10 cellular contexts compared by ENCODE assay signal in the genomic region with DNA sequence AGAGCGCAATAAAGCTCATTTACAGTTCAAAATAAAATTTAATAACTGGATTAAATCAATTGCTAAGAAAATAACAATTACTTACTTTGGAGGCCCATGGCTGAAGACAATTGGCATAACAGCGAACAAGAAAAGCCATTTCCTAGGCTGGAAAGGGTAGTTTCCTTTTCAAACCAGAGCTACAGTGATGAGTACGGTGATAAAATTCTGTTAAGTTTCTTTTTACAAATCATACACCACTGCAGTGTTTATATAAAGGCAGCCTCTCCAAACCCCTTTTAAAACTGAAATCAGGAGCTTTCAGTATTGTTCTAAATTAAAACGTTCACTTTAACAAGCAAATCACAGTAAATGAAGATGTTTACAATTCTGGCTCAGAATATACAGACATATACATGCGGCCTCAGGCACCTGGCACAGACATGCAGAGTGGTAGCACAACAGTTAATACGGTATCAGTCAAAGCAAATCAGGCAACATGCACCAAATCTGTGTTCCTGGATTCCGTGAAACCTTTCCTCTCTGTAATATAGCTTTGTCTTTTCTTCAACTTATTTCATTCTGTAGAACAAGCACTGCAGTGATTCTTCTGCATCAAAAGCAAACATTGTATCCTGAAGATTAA.
DNase-seq lines count a peak whose midpoint lies in the region; ATAC-seq and TF ChIP-seq lines count a peak whose summit lies in the region.
"Had no signal": no experiment of that assay in that cellular context is flagged by ENCODE, and none has a peak within 500 bp of the region (broad histone marks: within the 10 kb centered on the region; RNA-seq: fewer than 3 reads in every experiment).

No MANE protein-coding gene starts in this region.

- peak overlapping the region; percentile 72 for H3K27ac ChIP-seq in CD4-positive, alpha-beta memory T cell (ENCODE audit: low read depth, low read length)
- H3K27ac ChIP-seq in KOPT-K1 (ENCODE audit: low read depth, low read length, poor library complexity, severe bottlenecking) (peak overlapping the region; percentile 35), mucosa of rectum (ENCODE audit: low read depth in 2 of 2, low read length in 2 of 2) (no peak overlapping the region), H9 (ENCODE audit: insufficient read length, low read depth, low read length) (no peak overlapping the region)
- H3K27ac ChIP-seq: right lobe of liver had no signal

- no peaks in the 10 kb centered on the region for H3K27me3 Mint-ChIP-seq in CD4-positive, alpha-beta memory T cell
- no peaks in the 10 kb centered on the region for H3K27me3 Mint-ChIP-seq in H9 (ENCODE audit: low read depth)

- H3T11ph ChIP-seq in H9 (ENCODE audit: low read length) = no peak overlapping the region

- peaks cover 95% of the 10 kb centered on the region for H3K4me1 ChIP-seq in CD4-positive, alpha-beta memory T cell (ENCODE audit: insufficient read depth, low read length)
- H3K4me1 ChIP-seq in mucosa of rectum (ENCODE audit: control insufficient read depth in 2 of 2, insufficient read depth in 2 of 2, low read length in 2 of 2) (peaks cover 3% of the 10 kb centered on the region in 2 donors), H9 (ENCODE audit: insufficient read depth, low read length) (0 out of 2 replicates have a peak, but pooled peaks cover 1% of the 10 kb centered on the region)

- H3K36me3 Mint-ChIP-seq in CD4-positive, alpha-beta memory T cell = peaks cover 7 to 21% of the 10 kb centered on the region in 2 donors
- H3K36me3 Mint-ChIP-seq in H9 (ENCODE audit: insufficient read depth in 1 of 3, low read depth in 3 of 3) = no peaks in the 10 kb centered on the region

- H4K8ac ChIP-seq in H9 (replicated peaks; ENCODE audit: insufficient read length, low read depth, low read length) = no peak overlapping the region

- no peak overlapping the region for H3K14ac ChIP-seq in H9 (ENCODE audit: insufficient read depth, low read length)

- no peak overlapping the region for H3K4me2 ChIP-seq in H9 (ENCODE audit: insufficient read depth, insufficient read length, low read length)

- H3K23ac ChIP-seq in H9 (ENCODE audit: insufficient read length, low read depth, low read length) = no peak overlapping the region

- ATAC-seq in HG03442 (IDR thresholded peaks at IDR 0.05; ENCODE audit: unreplicated experiment) = no peak

- H4K91ac ChIP-seq in H9 (ENCODE audit: insufficient read length, low read depth, low read length) = no peak overlapping the region

- CTCF ChIA-PET in CD4-positive, alpha-beta memory T cell (lab: Charles Lee; ENCODE audit: partially characterized antibody) = interaction anchor here (0.6 to 6.1 kb wide), 12 partner anchors 9 to 266 kb away, joined by 3 to 38 read pairs (median 4); no protein-coding TSS in a partner anchor

- no peak overlapping the region for H4K5ac ChIP-seq in H9 (ENCODE audit: insufficient read length, low read depth, low read length)

- H3K4me1 Mint-ChIP-seq in CD4-positive, alpha-beta memory T cell = peaks cover 59 to 77% (median 67%) of the 10 kb centered on the region in 4 donors
- H3K4me1 Mint-ChIP-seq in H9 = peaks cover 4 to 5% of the 10 kb centered on the region in 2 experiments; a peak in 3 of 4 replicates

- peak overlapping the region in 1 of 2 donors; percentile 17 for H3K9ac ChIP-seq in mucosa of rectum (ENCODE audit: low read depth in 1 of 2, low read length in 2 of 2)
- H3K9ac ChIP-seq in H9 (ENCODE audit: extremely low read depth, insufficient read length, low read length) = no peak overlapping the region

- H3K36me3 ChIP-seq in CD4-positive, alpha-beta memory T cell (ENCODE audit: insufficient read depth, low read length) = no peaks in the 10 kb centered on the region
- H3K36me3 ChIP-seq in KOPT-K1 (ENCODE audit: insufficient read depth, low read length) (no peaks in the 10 kb centered on the region), mucosa of rectum (ENCODE audit: control insufficient read depth in 2 of 2, insufficient read depth in 2 of 2, low read length in 2 of 2) (no peaks in the 10 kb centered on the region), MG63 (peaks cover 4% of the 10 kb centered on the region; the same call in 1 of the 2 replicates)
- H3K36me3 ChIP-seq: right lobe of liver had no signal

- H3K9me3 Mint-ChIP-seq in CD4-positive, alpha-beta memory T cell = no peaks in the 10 kb centered on the region
- no peaks in the 10 kb centered on the region for H3K9me3 Mint-ChIP-seq in H9

- H2BK20ac ChIP-seq in H9 (ENCODE audit: low read depth, low read length, poor library complexity, severe bottlenecking) = no peak overlapping the region

- intact Hi-C loops in CD4-positive, alpha-beta memory T cell (cut with micrococcal nuclease) = loop anchor here (1.0 kb wide), 2 partner anchors 16 to 17 kb away; no protein-coding TSS in a partner anchor

- DNase-seq in CD4-positive, alpha-beta memory T cell = peak in 3 of 5 donors; percentile 32 to 46 (median 36)
- peak; percentile 33 for DNase-seq in central memory CD4-positive, alpha-beta T cell
- DNase-seq in H9 (no peak), NOMO-1 treated with dmso at 0.1 percent for 144 hours (lab: John Stamatoyannopoulos, UW; ENCODE audit: unreplicated experiment) (no peak), MG63 (no peak)
- DNase-seq: activated CD4-positive, alpha-beta T cell treated with anti-CD3 and anti-CD28 coated beads for 4 hours; right lobe of liver had no signal

- no peak overlapping the region for H2BK120ac ChIP-seq in H9 (ENCODE audit: low read depth, low read length, poor library complexity, severe bottlenecking)

- no peak overlapping the region for H3K4ac ChIP-seq in H9 (ENCODE audit: low read depth, low read length)

- no peak overlapping the region for H3K18ac ChIP-seq in H9 (ENCODE audit: insufficient read length, low read depth, low read length)

- no peaks in the 10 kb centered on the region for H3K79me1 ChIP-seq in H9 (ENCODE audit: insufficient read depth, low read depth, low read length, poor library complexity, severe bottlenecking)

- H2BK12ac ChIP-seq in H9 (ENCODE audit: insufficient read length, low read depth, low read length) = no peak overlapping the region

- H2AK5ac ChIP-seq in H9 (ENCODE audit: insufficient read length, low read length) = no peak overlapping the region

- H3K27ac Mint-ChIP-seq in CD4-positive, alpha-beta memory T cell = peak overlapping the region; percentile 72 to 95 (median 93)
- peak overlapping the region in 1 of 3 experiments; percentile 36; a peak in 1 of 7 replicates for H3K27ac Mint-ChIP-seq in H9

- no peaks in the 10 kb centered on the region for H3K9me3 ChIP-seq in CD4-positive, alpha-beta memory T cell (ENCODE audit: control insufficient read depth in 1 of 2, low read length in 2 of 2)
- H3K9me3 ChIP-seq in KOPT-K1 (ENCODE audit: insufficient read depth, low read length, poor library complexity, severe bottlenecking) = no peaks in the 10 kb centered on the region
- no peaks in the 10 kb centered on the region for H3K9me3 ChIP-seq in mucosa of rectum (ENCODE audit: control insufficient read depth in 2 of 2, low read length in 2 of 2)
- no peaks in the 10 kb centered on the region for H3K9me3 ChIP-seq in H9 (ENCODE audit: control insufficient read depth, low read depth, low read length)
- no peaks in the 10 kb centered on the region for H3K9me3 ChIP-seq in MG63
- H3K9me3 ChIP-seq: right lobe of liver had no signal

- no peak overlapping the region for H2BK5ac ChIP-seq in H9 (ENCODE audit: insufficient read length, low read length)

- no peaks in the 10 kb centered on the region for H3K79me2 ChIP-seq in H9 (ENCODE audit: insufficient read depth, low read length)

- peak overlapping the region; percentile 11 to 34 for H3K4me3 ChIP-seq in CD4-positive, alpha-beta memory T cell (ENCODE audit: low read length in 2 of 2)
- H3K4me3 ChIP-seq in mucosa of rectum (ENCODE audit: low read length in 2 of 2) = peak overlapping the region; percentile 6 to 37
- no peak overlapping the region for H3K4me3 ChIP-seq in MG63
- H3K4me3 ChIP-seq: right lobe of liver had no signal

- H2BK15ac ChIP-seq in H9 (ENCODE audit: low read depth, low read length) = no peak overlapping the region

- H3K27me3 ChIP-seq in CD4-positive, alpha-beta memory T cell (ENCODE audit: insufficient read depth, low read length) = no peaks in the 10 kb centered on the region
- no peaks in the 10 kb centered on the region for H3K27me3 ChIP-seq in mucosa of rectum (ENCODE audit: control insufficient read depth in 2 of 2, insufficient read depth in 2 of 2, low read length in 2 of 2)
- H3K27me3 ChIP-seq in H9 (ENCODE audit: insufficient read depth, low read length) = no peaks in the 10 kb centered on the region
- H3K27me3 ChIP-seq in MG63 = no peaks in the 10 kb centered on the region
- H3K27me3 ChIP-seq: right lobe of liver had no signal

- WGBS in H9 (ENCODE audit: extremely low coverage, insufficient read length, low lambda C conversion rate) = no CpG with 5 or more reads among the region's 7 CpGs

- TF ChIP-seq CTCF in H9 (conservative IDR thresholded peaks at IDR 0.05) = no peak

- no peaks in the 10 kb centered on the region for H3K23me2 ChIP-seq in H9 (ENCODE audit: insufficient read length, low read depth, low read length, poor library complexity, severe bottlenecking)

- POLR2A ChIA-PET in CD4-positive, alpha-beta memory T cell (lab: Charles Lee; ENCODE audit: partially characterized antibody) = interaction anchor here (0.6 to 6.7 kb wide), 15 partner anchors 8 to 582 kb away, joined by 3 to 75 read pairs (median 5); a partner anchor contains a TSS

- H2AFZ ChIP-seq in H9 (ENCODE audit: low read length) = no peak overlapping the region

- H3K56ac ChIP-seq in H9 (ENCODE audit: insufficient read length, low read depth, low read length) = no peak overlapping the region

- H4K20me1 ChIP-seq in H9 (ENCODE audit: control insufficient read depth, insufficient read depth, insufficient read length) = no peaks in the 10 kb centered on the region

- H3K4me3 Mint-ChIP-seq in CD4-positive, alpha-beta memory T cell = peak overlapping the region; percentile 77 to 91 (median 88)
- no peak overlapping the region for H3K4me3 Mint-ChIP-seq in H9

Comparison
In these comparisons a context has a peak if more than half of its experiments do, and no peak if none do; other contexts are left out.
1. DNase-seq: peak in CD4-positive, alpha-beta memory T cell (3 of 5) and central memory CD4-positive, alpha-beta T cell (single experiment); none in H9 (single experiment), NOMO-1 treated with dmso at 0.1 percent for 144 hours (single experiment) and MG63 (single experiment).
2. H3K27ac ChIP-seq: peak in CD4-positive, alpha-beta memory T cell (single experiment) and KOPT-K1 (single experiment); none in mucosa of rectum (0 of 2) and H9 (single experiment).
3. H3K4me3 Mint-ChIP-seq: peak in CD4-positive, alpha-beta memory T cell (8 of 8); none in H9 (0 of 2).